17 cellular contexts compared by ENCODE assay signal in genomic region chr21:41234574-41234973, GRCh38.
"Had no signal": no experiment of that assay in that cellular context is flagged by ENCODE, and none has a peak within 500 bp of the region (broad histone marks: within the 10 kb centered on the region; RNA-seq: fewer than 3 reads in every experiment).

No MANE protein-coding gene starts in this region.

- H3K27me3 Mint-ChIP-seq: progenitor cell of endocrine pancreas, type B pancreatic cell had no signal

- H3K4me3 Mint-ChIP-seq: activated naive CD4-positive, alpha-beta T cell treated with anti-CD3 and anti-CD28 coated beads, Interleukin-2, amount 50 U/mL, for 24 hours; endodermal cell; mesothelial cell of epicardium; stimulated activated naive CD8-positive, alpha-beta T cell treated with anti-CD3 and anti-CD28 coated beads, Interleukin-15, Interleukin-2, amounts not matched to agents 100 ng/mL and 50 ng/mL, for 24 hours; type B pancreatic cell had no signal

- H3K27ac Mint-ChIP-seq: activated naive CD4-positive, alpha-beta T cell treated with anti-CD3 and anti-CD28 coated beads, Interleukin-2, amount 50 U/mL, for 24 hours; endodermal cell; progenitor cell of endocrine pancreas; stimulated activated naive CD8-positive, alpha-beta T cell treated with anti-CD3 and anti-CD28 coated beads, Interleukin-15, Interleukin-2, amounts not matched to agents 100 ng/mL and 50 ng/mL, for 24 hours; type B pancreatic cell had no signal

- DNase-seq: activated CD4-positive, alpha-beta T cell treated with anti-CD3 and anti-CD28 coated beads, Interleukin-2, amount 50 U/mL, for 48 hours; activated effector memory CD4-positive, alpha-beta T cell treated with Interleukin-2 at 50 U/mL for 16 hours; adrenal gland; endodermal cell; head of caudate nucleus; stimulated activated CD4-positive, alpha-beta T cell treated with anti-CD3 and anti-CD28 coated beads, Interleukin-15, amount 100 ng/mL, for 24 hours; stimulated activated CD4-positive, alpha-beta T cell treated with anti-CD3 and anti-CD28 coated beads, Interleukin-4, amount 100 ng/mL, for 24 hours; T1000 had no signal

- H3K9me3 Mint-ChIP-seq: activated naive CD4-positive, alpha-beta T cell treated with anti-CD3 and anti-CD28 coated beads, Interleukin-2, amount 50 U/mL, for 24 hours; mesothelial cell of epicardium; stimulated activated naive CD8-positive, alpha-beta T cell treated with anti-CD3 and anti-CD28 coated beads, Interleukin-15, Interleukin-2, amounts not matched to agents 100 ng/mL and 50 ng/mL, for 24 hours; type B pancreatic cell had no signal

- H3K36me3 Mint-ChIP-seq: activated naive CD4-positive, alpha-beta T cell treated with anti-CD3 and anti-CD28 coated beads, Interleukin-2, amount 50 U/mL, for 24 hours had no signal

- H3K27ac ChIP-seq: adrenal gland, cardiac muscle cell, right atrium auricular region, skin epidermis, suprapubic skin had no signal

- H3K36me3 ChIP-seq: adrenal gland, cardiac muscle cell had no signal

- H3K9me3 ChIP-seq: adrenal gland, right atrium auricular region, suprapubic skin had no signal

- H3K4me3 ChIP-seq: adrenal gland, cardiac muscle cell, right atrium auricular region, skin epidermis, suprapubic skin had no signal

- H3K4me1 Mint-ChIP-seq: activated naive CD4-positive, alpha-beta T cell treated with anti-CD3 and anti-CD28 coated beads, Interleukin-2, amount 50 U/mL, for 24 hours; endodermal cell had no signal
